In the genomic region with DNA sequence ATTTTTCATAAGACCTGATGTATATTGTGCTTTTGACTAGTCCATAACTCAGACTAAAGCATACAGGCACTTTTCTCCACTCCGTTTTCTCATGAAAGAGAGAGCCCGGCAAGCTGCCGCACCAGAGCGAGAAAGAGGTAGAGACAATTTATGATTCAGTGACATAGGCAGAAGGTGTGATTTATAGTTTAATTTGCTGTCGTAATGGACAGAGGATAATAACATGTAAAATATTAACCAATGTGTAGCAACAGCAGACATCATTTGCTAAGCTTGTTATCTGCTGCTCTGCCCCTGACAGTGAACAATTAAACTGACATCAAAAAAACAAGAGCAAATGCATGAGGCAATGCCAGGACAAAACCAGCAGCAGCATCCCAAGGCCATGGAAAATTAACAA, we compare ENCODE assay signal across 7 cellular contexts.
"Had no signal": no experiment of that assay in that cellular context is flagged by ENCODE, and none has a peak within 500 bp of the region (broad histone marks: within the 10 kb centered on the region; RNA-seq: fewer than 3 reads in every experiment).

No MANE protein-coding gene starts in this region.

- ATAC-seq: HCT116, HepG2, K562 had no signal

- H3K36me3 ChIP-seq: HAP-1 had no signal

- H3K4me3 ChIP-seq: HAP-1, K562 had no signal

- H3K27ac ChIP-seq: HL-60 had no signal

- DNase-seq: GOT3, KG1 had no signal

- H3K4me1 ChIP-seq: HAP-1 had no signal
